18 cellular contexts compared by ENCODE assay signal in the genomic region with DNA sequence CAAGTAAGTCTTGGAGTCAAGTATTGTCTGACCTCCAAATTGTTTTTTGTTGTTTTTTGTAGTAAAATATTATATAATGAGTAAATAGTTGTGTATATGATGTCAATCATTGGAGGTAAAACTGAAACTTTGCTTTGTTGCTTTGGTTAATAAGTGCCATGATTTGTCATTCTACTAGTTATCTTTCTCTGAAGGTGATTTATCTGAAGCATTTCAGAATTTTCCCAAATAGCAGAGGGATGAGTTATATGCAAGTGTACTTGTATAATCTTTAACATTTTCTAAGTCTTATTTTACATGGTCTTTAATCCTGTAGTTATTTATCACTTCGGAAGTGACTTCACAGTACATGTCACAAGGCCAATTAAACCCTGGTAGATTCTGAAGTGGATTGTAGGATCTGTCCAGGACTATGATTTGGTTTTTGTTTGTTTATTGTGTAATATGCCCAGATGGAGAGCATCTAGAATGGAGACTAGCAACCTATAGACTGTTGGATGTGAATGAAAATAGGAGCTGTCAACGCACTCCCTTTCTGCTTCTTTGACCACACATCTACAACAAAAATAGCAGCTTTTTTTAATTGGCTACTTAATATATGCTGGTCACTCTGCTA.
DNase-seq lines count a peak whose midpoint lies in the region; ATAC-seq and TF ChIP-seq lines count a peak whose summit lies in the region.
"Had no signal": no experiment of that assay in that cellular context is flagged by ENCODE, and none has a peak within 500 bp of the region (broad histone marks: within the 10 kb centered on the region; RNA-seq: fewer than 3 reads in every experiment).

No MANE protein-coding gene starts in this region.

- no peak overlapping the region for H2BK15ac ChIP-seq in IMR-90 (ENCODE audit: low read depth, low read length)

- no peaks in the 10 kb centered on the region for H3F3A ChIP-seq in GM23338 (replicated peaks; ENCODE audit: low read depth)

- no peak overlapping the region for H3K4ac ChIP-seq in IMR-90 (ENCODE audit: low read depth, low read length)

- H3K14ac ChIP-seq in IMR-90 (replicated peaks; ENCODE audit: low read depth, low read length): no peak overlapping the region

- H3K4me3 Mint-ChIP-seq in natural killer cell (no peak overlapping the region), GM23338 (no peak overlapping the region)
- H3K4me3 Mint-ChIP-seq: IgD-negative memory B cell had no signal

- H3K36me3 ChIP-seq in IMR-90 (ENCODE audit: control insufficient read depth, insufficient read depth, low read length) (no peaks in the 10 kb centered on the region), GM23338 (ENCODE audit: insufficient read depth) (no peaks in the 10 kb centered on the region)

- H4K20me1 ChIP-seq in IMR-90 (ENCODE audit: insufficient read depth, low read length) (no peaks in the 10 kb centered on the region), GM23338 (replicated peaks; ENCODE audit: insufficient read depth) (no peaks in the 10 kb centered on the region)

- no peak overlapping the region for H3K56ac ChIP-seq in IMR-90 (ENCODE audit: extremely low read depth, insufficient read depth, low read length)

- intact Hi-C loops in IMR-90 (cut with micrococcal nuclease) (no loop called here), natural killer cell (cut with micrococcal nuclease) (no loop called here)

- in situ Hi-C loops in IMR-90 (cut with MboI; ENCODE audit: low sequenced_read_pairs): no loop called here

- H3K9me3 Mint-ChIP-seq in natural killer cell: peaks cover 7 to 12% of the 10 kb centered on the region in 2 donors
- H3K9me3 Mint-ChIP-seq in GM23338: peaks cover 21% of the 10 kb centered on the region

- no peaks in the 10 kb centered on the region for H3K79me2 ChIP-seq in GM23338 (replicated peaks; ENCODE audit: insufficient read depth)

- H2BK5ac ChIP-seq in IMR-90 (ENCODE audit: low read depth, low read length, poor library complexity, severe bottlenecking): no peak overlapping the region

- no peak overlapping the region for H2BK120ac ChIP-seq in IMR-90 (ENCODE audit: low read depth, low read length)

- H2BK20ac ChIP-seq in IMR-90 (ENCODE audit: low read depth, low read length): no peak overlapping the region

- peak overlapping the region; percentile 8; the same call in 1 of the 2 replicates for H3K18ac ChIP-seq in IMR-90 (ENCODE audit: low read depth, low read length)

- H3K36me3 Mint-ChIP-seq in natural killer cell: no peaks in the 10 kb centered on the region
- H3K36me3 Mint-ChIP-seq in GM23338 (ENCODE audit: low read depth): peaks cover 11% of the 10 kb centered on the region; the same call in 2 of the 3 replicates
- H3K36me3 Mint-ChIP-seq: IgD-negative memory B cell had no signal

- TF ChIP-seq RAD21 in IMR-90 (IDR thresholded peaks at IDR 0.05; ENCODE audit: low read length): no peak

- no peak overlapping the region for H2AK5ac ChIP-seq in IMR-90 (ENCODE audit: low read depth, low read length)

- CTCF ChIA-PET in IMR-90 (lab: Yijun Ruan, JAX): no interaction called here

- H3K9me1 ChIP-seq in IMR-90 (ENCODE audit: insufficient read depth, low read length): no peaks in the 10 kb centered on the region; the same call in 1 of the 2 replicates

- no CpG with 5 or more reads among the region's 2 CpGs for WGBS in IMR-90 (ENCODE audit: extremely low coverage in 2 of 2, insufficient read length in 1 of 2), 2 experiments

- POLR2A ChIA-PET in IMR-90 (lab: Charles Lee; ENCODE audit: unreplicated experiment): no interaction called here

- H3K79me1 ChIP-seq in IMR-90 (ENCODE audit: low read depth in 1 of 2, low read length in 2 of 2): peaks cover 25 to 36% of the 10 kb centered on the region in 2 experiments

- H3K4me3 ChIP-seq in IMR-90 (ENCODE audit: insufficient read depth, low read depth, low read length) (no peak overlapping the region), GM23338 (no peak overlapping the region)

- no peak overlapping the region for H4K8ac ChIP-seq in IMR-90 (ENCODE audit: low read depth in 2 of 2, low read length in 2 of 2)

- H4K91ac ChIP-seq in IMR-90 (ENCODE audit: insufficient read depth, low read depth, low read length): no peak overlapping the region

- H4K5ac ChIP-seq in IMR-90 (ENCODE audit: low read depth, low read length): peak overlapping the region; percentile 40; the same call in 1 of the 2 replicates

- H3K9me3 ChIP-seq in IMR-90 (ENCODE audit: control insufficient read depth, insufficient read depth, low read length): peaks cover 5% of the 10 kb centered on the region

- BruUV-seq in IMR-90 (replicated peaks; lab: Mats Ljungman, UMichigan): no TSS peak

- H3K27ac Mint-ChIP-seq in natural killer cell (no peak overlapping the region), GM23338 (no peak overlapping the region)
- H3K27ac Mint-ChIP-seq: IgD-negative memory B cell had no signal

- no peak overlapping the region for H3K9ac ChIP-seq in IMR-90 (ENCODE audit: low read depth, low read length)

- ATAC-seq in GM18870 (IDR thresholded peaks at IDR 0.05; ENCODE audit: unreplicated experiment) (peak; percentile 57), IMR-90 (ENCODE audit: low read depth) (no peak), natural killer cell (no peak), GM23338 (no peak)

- H3K4me1 Mint-ChIP-seq in natural killer cell (no peaks in the 10 kb centered on the region), GM23338 (no peaks in the 10 kb centered on the region)
- H3K4me1 Mint-ChIP-seq: IgD-negative memory B cell had no signal

- no peaks in the 10 kb centered on the region for H3K9me2 ChIP-seq in GM23338 (ENCODE audit: insufficient read depth)

- no peak for TF ChIP-seq CTCF in IMR-90 (conservative IDR thresholded peaks at IDR 0.05; ENCODE audit: low read depth, low read length)
- no peak for TF ChIP-seq CTCF in natural killer cell (IDR thresholded peaks at IDR 0.05)
- no peak for TF ChIP-seq CTCF in GM23338 (conservative IDR thresholded peaks at IDR 0.05; ENCODE audit: low read depth in 2 of 2)

- no peak overlapping the region for H3K27ac ChIP-seq in IMR-90 (ENCODE audit: insufficient read depth, low read length)
- H3K27ac ChIP-seq in GM23338 (ENCODE audit: low read depth): no peak overlapping the region
- H3K27ac ChIP-seq: C4-2B, RWPE1 had no signal

- no peaks in the 10 kb centered on the region for H3K27me3 Mint-ChIP-seq in natural killer cell (ENCODE audit: low read depth in 2 of 2)
- no peaks in the 10 kb centered on the region for H3K27me3 Mint-ChIP-seq in GM23338 (ENCODE audit: insufficient read depth, low read depth, poor library complexity)
- H3K27me3 Mint-ChIP-seq: IgD-negative memory B cell had no signal

- no peak for TF ChIP-seq POLR2A in IMR-90 (IDR thresholded peaks at IDR 0.05; ENCODE audit: low read depth, low read length)

- H3K27me3 ChIP-seq in IMR-90 (ENCODE audit: control insufficient read depth, insufficient read depth, low read length): no peaks in the 10 kb centered on the region
- H3K27me3 ChIP-seq in GM23338 (ENCODE audit: insufficient read depth): no peaks in the 10 kb centered on the region

- no peak overlapping the region for H2AK9ac ChIP-seq in IMR-90 (replicated peaks; ENCODE audit: low read depth, low read length, poor library complexity)

- peak; percentile 17 for DNase-seq in A172 (ENCODE audit: low spot score)
- no peak for DNase-seq in IMR-90
- DNase-seq in glomerular visceral epithelial cell (ENCODE audit: extremely low spot score): peak; percentile 40
- DNase-seq in Kasumi-1 (lab: John Stamatoyannopoulos, UW): no peak
- DNase-seq in inferior parietal cortex (ENCODE audit: extremely low spot score): no peak
- DNase-seq in natural killer cell: no peak
- DNase-seq in GM23338 (ENCODE audit: low spot score): no peak
- DNase-seq: GOT3; NCI-H1105; NCI-H1694; NCI-H2227 treated with DMSO at 0.1 percent for 48 hours; NK-92 treated with Interleukin-12 subunit alpha and Interleukin-12 subunit beta, amount 100 ng/mL, for 24 hours; OCI-M1; SW 1271 had no signal

- H3K23ac ChIP-seq in IMR-90 (ENCODE audit: low read depth, low read length): no peak overlapping the region

- H3K4me2 ChIP-seq in IMR-90 (ENCODE audit: low read depth, low read length) (no peak overlapping the region), GM23338 (no peak overlapping the region)

- dilution Hi-C loops in IMR-90 (cut with HindIII; ENCODE audit: low sequenced_read_pairs, unreplicated experiment): no loop called here

- peaks cover 2% of the 10 kb centered on the region for H3K4me1 ChIP-seq in IMR-90 (ENCODE audit: control insufficient read depth, insufficient read depth, low read length)
- H3K4me1 ChIP-seq in GM23338 (ENCODE audit: insufficient read depth): no peaks in the 10 kb centered on the region

- H2AFZ ChIP-seq in IMR-90 (replicated peaks; ENCODE audit: low read length, poor library complexity) (no peak overlapping the region), GM23338 (no peak overlapping the region)

TF ChIP-seq in IMR-90, 13 proteins besides CTCF, POLR2A, EP300 and RAD21 (continues in another document):
- no peak for TF ChIP-seq USF2 (IDR thresholded peaks at IDR 0.05; ENCODE audit: low read depth, low read length)
- TF ChIP-seq RCOR1 (IDR thresholded peaks at IDR 0.05; ENCODE audit: insufficient replicate concordance, low read length): no peak
- no peak for TF ChIP-seq FOS (IDR thresholded peaks at IDR 0.05; ENCODE audit: low read depth, low read length)
- no peak for TF ChIP-seq MAFK (IDR thresholded peaks at IDR 0.05; ENCODE audit: low read depth, low read length)
- no peak for TF ChIP-seq CHD1 (IDR thresholded peaks at IDR 0.05; ENCODE audit: low read depth, low read length)

TF ChIP-seq in GM23338, 12 proteins besides CTCF, POLR2A, EP300 and RAD21 (continues in another document):
- no peak for TF ChIP-seq EZH2 (IDR thresholded peaks at IDR 0.05; ENCODE audit: low read depth, unreplicated experiment)
- TF ChIP-seq ZNF331 (CRISPR knock-in tag; IDR thresholded peaks at IDR 0.05; ENCODE audit: low read depth): no peak
- no peak for TF ChIP-seq JUNB (IDR thresholded peaks at IDR 0.05; ENCODE audit: unreplicated experiment)
- TF ChIP-seq STAT1 (IDR thresholded peaks at IDR 0.05; ENCODE audit: unreplicated experiment): no peak
- TF ChIP-seq CREB1 (CRISPR knock-in tag; IDR thresholded peaks at IDR 0.05; ENCODE audit: low read depth): no peak
- TF ChIP-seq ZNF114 (CRISPR knock-in tag; IDR thresholded peaks at IDR 0.05): no peak

Comparison
In these comparisons a context has a peak if more than half of its experiments do, and no peak if none do; other contexts are left out.
1. DNase-seq: peak in A172 (single experiment) and glomerular visceral epithelial cell (single experiment); none in IMR-90 (single experiment), Kasumi-1 (0 of 2), inferior parietal cortex (single experiment), natural killer cell (single experiment) and GM23338 (single experiment).